Comparison of ENCODE assay signal across 19 cellular contexts in genomic region chr4:99473131-99473530, GRCh38. TPM values are rescaled to one million over a fixed set of nuclear protein-coding genes. Genes with fewer than 3 reads are reported as not detected.
DNase-seq lines count a peak whose midpoint lies in the region; ATAC-seq and TF ChIP-seq lines count a peak whose summit lies in the region.
"Had no signal": no experiment of that assay in that cellular context is flagged by ENCODE, and none has a peak within 500 bp of the region (broad histone marks: within the 10 kb centered on the region; RNA-seq: fewer than 3 reads in every experiment).

No MANE protein-coding gene starts in this region.

- H3K4me3 ChIP-seq in AG10803 (ENCODE audit: low read length) (no peak overlapping the region), epithelial cell of proximal tubule (ENCODE audit: low read depth, low read length) (no peak overlapping the region), kidney epithelial cell (ENCODE audit: low read depth, low read length) (no peak overlapping the region)
- H3K4me3 ChIP-seq: GM12878 had no signal

- DNase-seq in AG10803 (ENCODE audit: low read depth) (peak; percentile 56), RPMI7951 (ENCODE audit: low read depth) (peak; percentile 9), epithelial cell of proximal tubule (ENCODE audit: low read depth) (peak; percentile 50), kidney epithelial cell (ENCODE audit: low read depth) (peak; percentile 28), left ventricle myocardium superior (no peak), NCI-H2107 treated with DMSO at 0.1 percent for 48 hours (lab: John Stamatoyannopoulos, UW; ENCODE audit: unreplicated experiment) (no peak)
- no peak for DNase-seq in effector CD8-positive, alpha-beta T cell (lab: John Stamatoyannopoulos, UW)
- DNase-seq: 8988T, Caco-2, KBM-7, NCI-H1092 treated with DMSO at 0.1 percent for 48 hours, NCI-H1694, NCI-H774, Right ventricle myocardium superior had no signal

- no peaks in the 10 kb centered on the region for H3K36me3 ChIP-seq in kidney epithelial cell (ENCODE audit: control insufficient read depth, insufficient read depth, low read length)

- intact Hi-C loops in left ventricle myocardium superior (cut with micrococcal nuclease), result no loop called here

- H3K27me3 ChIP-seq in kidney epithelial cell (ENCODE audit: control insufficient read depth, insufficient read depth, low read length), result no peaks in the 10 kb centered on the region

- no peak for ATAC-seq in left ventricle myocardium superior
- ATAC-seq in GM19023 (IDR thresholded peaks at IDR 0.05; ENCODE audit: unreplicated experiment), result no peak
- ATAC-seq: GM12878, Panc1 had no signal

- no peak for TF ChIP-seq CTCF in AG10803 (conservative IDR thresholded peaks at IDR 0.05; ENCODE audit: low read length)
- TF ChIP-seq CTCF in epithelial cell of proximal tubule (conservative IDR thresholded peaks at IDR 0.05; ENCODE audit: low read depth, low read length), result no peak
- no peak for TF ChIP-seq CTCF in kidney epithelial cell (IDR thresholded peaks at IDR 0.05; ENCODE audit: insufficient read depth, low read length, poor library complexity, severe bottlenecking)

RNA-seq across cellular contexts. Expression of gene C4orf17, which starts 37.7 kb away (rescaled TPM):
- not detected in 2 replicates for total RNA-seq in RPMI7951 (2014; rRNA removed; shearing (Covaris generic))
- total RNA-seq in epithelial cell of proximal tubule (not detected in 2 replicates), kidney epithelial cell (not detected in 2 replicates), left ventricle myocardium superior (not detected)
- total RNA-seq: Caco-2, GM12878, H1, Right ventricle myocardium superior had no signal

RNA-seq across cellular contexts. Expression of gene ADH7, which starts 38.0 kb away (rescaled TPM):
- not detected in 2 replicates for total RNA-seq in RPMI7951 (2014; rRNA removed; shearing (Covaris generic))
- total RNA-seq in epithelial cell of proximal tubule (not detected in 2 replicates), kidney epithelial cell (not detected in 2 replicates), left ventricle myocardium superior (not detected)
- total RNA-seq: Caco-2, GM12878, H1, NCI-H460, Right ventricle myocardium superior had no signal

Comparison
In these comparisons a context has a peak if more than half of its experiments do, and no peak if none do; other contexts are left out.
1. DNase-seq: peak in AG10803 (single experiment), RPMI7951 (single experiment), epithelial cell of proximal tubule (single experiment) and kidney epithelial cell (single experiment); none in effector CD8-positive, alpha-beta T cell (single experiment), left ventricle myocardium superior (single experiment) and NCI-H2107 treated with DMSO at 0.1 percent for 48 hours (single experiment).